ENCODE assay signal across 29 cellular contexts in the genomic region with DNA sequence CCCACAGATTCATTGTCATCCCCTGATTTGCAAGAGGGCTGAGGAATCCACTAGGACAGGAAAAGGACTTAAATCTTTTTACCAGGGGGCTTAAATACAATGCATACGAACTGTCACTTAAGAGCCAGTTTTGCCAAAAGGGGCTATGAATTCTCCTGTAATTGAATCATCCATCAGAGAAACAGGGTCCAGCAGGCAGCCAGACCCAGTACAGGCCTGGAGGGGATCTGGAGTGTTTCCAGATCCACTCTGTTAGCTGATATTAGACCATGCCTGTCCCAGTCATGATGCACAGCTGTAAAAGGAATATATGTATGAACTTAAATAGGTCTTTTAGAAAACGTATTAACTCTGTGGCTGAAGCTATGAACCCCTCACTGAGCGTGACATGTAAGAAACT. TPM values are rescaled to one million over a fixed set of nuclear protein-coding genes. Genes with fewer than 3 reads are reported as not detected.
DNase-seq lines count a peak whose midpoint lies in the region; FAIRE-seq and TF ChIP-seq lines count a peak whose summit lies in the region.
"Had no signal": no experiment of that assay in that cellular context is flagged by ENCODE, and none has a peak within 500 bp of the region (broad histone marks: within the 10 kb centered on the region; RNA-seq: fewer than 3 reads in every experiment).

No MANE protein-coding gene starts in this region.

- H3K4me1 Mint-ChIP-seq in CD8-positive, alpha-beta memory T cell: no peaks in the 10 kb centered on the region
- H3K4me1 Mint-ChIP-seq: memory B cell, naive B cell had no signal

- intact Hi-C loops in esophagus muscularis mucosa (cut with DNase I): no loop called here

- H3K4ac ChIP-seq in mesenchymal stem cell (ENCODE audit: low read depth in 1 of 2, low read length in 2 of 2): peak overlapping the region in 1 of 2 experiments; percentile 81

- POLR2A ChIA-PET in CD8-positive, alpha-beta memory T cell (lab: Charles Lee): no interaction called here

- H3K27ac ChIP-seq in SJCRH30 (peak overlapping the region; percentile 56), mesenchymal stem cell (ENCODE audit: low read length, poor library complexity, severe bottlenecking) (peak overlapping the region; percentile 89), smooth muscle cell (ENCODE audit: low read depth) (peak overlapping the region; percentile 98), esophagus muscularis mucosa (replicated peaks in 1 of 4) (no peak overlapping the region)
- H3K27ac ChIP-seq in CD8-positive, alpha-beta memory T cell (ENCODE audit: low read depth, low read length): no peak overlapping the region
- H3K27ac ChIP-seq: dorsolateral prefrontal cortex, heart right ventricle, KMS-11, VCaP had no signal

- no peaks in the 10 kb centered on the region for H3K36me3 Mint-ChIP-seq in CD8-positive, alpha-beta memory T cell
- H3K36me3 Mint-ChIP-seq: activated naive CD4-positive, alpha-beta T cell treated with anti-CD3 and anti-CD28 coated beads, Interleukin-2, amount 50 U/mL, for 72 hours; memory B cell; naive B cell had no signal

- H3K27me3 ChIP-seq in SJCRH30 (no peaks in the 10 kb centered on the region), mesenchymal stem cell (ENCODE audit: control insufficient read depth in 1 of 2, insufficient read depth in 1 of 2, low read length in 2 of 2) (no peaks in the 10 kb centered on the region), smooth muscle cell (ENCODE audit: low read depth) (no peaks in the 10 kb centered on the region), esophagus muscularis mucosa (no peaks in the 10 kb centered on the region)
- no peaks in the 10 kb centered on the region for H3K27me3 ChIP-seq in CD8-positive, alpha-beta memory T cell (ENCODE audit: insufficient read depth, low read length, poor library complexity, severe bottlenecking)
- H3K27me3 ChIP-seq: dorsolateral prefrontal cortex, heart right ventricle had no signal

- H2BK120ac ChIP-seq in mesenchymal stem cell (ENCODE audit: low read depth, low read length): no peak overlapping the region

- no peak overlapping the region for H4K8ac ChIP-seq in mesenchymal stem cell (ENCODE audit: low read length)

- H3K18ac ChIP-seq in mesenchymal stem cell (ENCODE audit: low read depth in 1 of 2, low read length in 2 of 2): peak overlapping the region; percentile 3 to 58

- H3F3A ChIP-seq in smooth muscle cell (ENCODE audit: low read depth): peaks cover 21% of the 10 kb centered on the region

- H3K27ac Mint-ChIP-seq in CD8-positive, alpha-beta memory T cell: no peak overlapping the region
- H3K27ac Mint-ChIP-seq: activated CD4-positive, alpha-beta T cell treated with anti-CD3 and anti-CD28 coated beads, Interleukin-2, amount 10 ng/mL, durations not matched to agents 7 days and 5 days; activated naive CD4-positive, alpha-beta T cell treated with anti-CD3 and anti-CD28 coated beads, Interleukin-2, amount 50 U/mL, for 72 hours; activated T-helper 17 cell treated with anti-CD3 and anti-CD28 coated beads, Interleukin-2, amount 50 U/mL, for 72 hours; CD4-positive, alpha-beta T cell; H9; memory B cell; naive B cell had no signal

- peak overlapping the region; percentile 8 for H4K91ac ChIP-seq in mesenchymal stem cell (ENCODE audit: low read length)

- H2BK12ac ChIP-seq in mesenchymal stem cell (ENCODE audit: low read length in 2 of 2): peak overlapping the region; percentile 60 to 76

- H3K79me1 ChIP-seq in mesenchymal stem cell (replicated peaks; ENCODE audit: low read length, poor library complexity, severe bottlenecking): no peaks in the 10 kb centered on the region

- H2BK5ac ChIP-seq in mesenchymal stem cell (ENCODE audit: low read depth, low read length, poor library complexity, severe bottlenecking): peak overlapping the region; percentile 58

- H3K4me3 ChIP-seq in SJCRH30 (no peak overlapping the region), mesenchymal stem cell (ENCODE audit: insufficient read depth in 1 of 2, low read depth in 1 of 2, low read length in 2 of 2) (no peak overlapping the region), smooth muscle cell (no peak overlapping the region), esophagus muscularis mucosa (no peak overlapping the region)
- H3K4me3 ChIP-seq in CD8-positive, alpha-beta memory T cell (ENCODE audit: low read length): no peak overlapping the region
- H3K4me3 ChIP-seq: dorsolateral prefrontal cortex, heart right ventricle had no signal

- TF ChIP-seq EP300 in esophagus muscularis mucosa (IDR thresholded peaks at IDR 0.05): no peak

- no peaks in the 10 kb centered on the region for H4K20me1 ChIP-seq in smooth muscle cell (ENCODE audit: low read depth)

- TF ChIP-seq CTCF in smooth muscle cell (IDR thresholded peaks at IDR 0.05; ENCODE audit: borderline replicate concordance, insufficient read depth, poor library complexity, severe bottlenecking): no peak
- no peak for TF ChIP-seq CTCF in esophagus muscularis mucosa (IDR thresholded peaks at IDR 0.05)

- CTCF ChIA-PET in CD8-positive, alpha-beta memory T cell (lab: Charles Lee): no interaction called here

- H3K4me2 ChIP-seq in mesenchymal stem cell (ENCODE audit: low read length, poor library complexity, severe bottlenecking) (no peak overlapping the region), smooth muscle cell (peak overlapping the region; percentile 33)
- H3K4me2 ChIP-seq: KMS-11 had no signal

- H2BK15ac ChIP-seq in mesenchymal stem cell (ENCODE audit: low read depth, poor library complexity, severe bottlenecking): no peak overlapping the region

- H3K36me3 ChIP-seq in SJCRH30 (no peaks in the 10 kb centered on the region), mesenchymal stem cell (ENCODE audit: control insufficient read depth in 1 of 2, insufficient read depth in 2 of 2, low read depth in 1 of 2, low read length in 2 of 2) (no peaks in the 10 kb centered on the region), smooth muscle cell (ENCODE audit: low read depth) (no peaks in the 10 kb centered on the region), esophagus muscularis mucosa (no peaks in the 10 kb centered on the region)
- H3K36me3 ChIP-seq in CD8-positive, alpha-beta memory T cell (ENCODE audit: insufficient read depth, low read length): no peaks in the 10 kb centered on the region
- H3K36me3 ChIP-seq: heart right ventricle had no signal

- H2AFZ ChIP-seq in mesenchymal stem cell (ENCODE audit: low read depth, low read length): no peak overlapping the region
- no peak overlapping the region for H2AFZ ChIP-seq in smooth muscle cell (ENCODE audit: low read depth)

- TF ChIP-seq POLR2A in H54 (IDR thresholded peaks at IDR 0.05; ENCODE audit: low read depth, low read length) (no peak), esophagus muscularis mucosa (IDR thresholded peaks at IDR 0.05; ENCODE audit: low read depth) (no peak)

- H3K79me2 ChIP-seq in smooth muscle cell (ENCODE audit: low read depth): no peaks in the 10 kb centered on the region

- H3K14ac ChIP-seq in mesenchymal stem cell (ENCODE audit: low read length in 2 of 2): no peak overlapping the region

- no peak overlapping the region for H3K23ac ChIP-seq in mesenchymal stem cell (ENCODE audit: low read length in 2 of 2)

- FAIRE-seq in H54 (lab: Jason Lieb, UNC): no peak
- FAIRE-seq: GM18507 had no signal

- H3K4me3 Mint-ChIP-seq in CD8-positive, alpha-beta memory T cell: no peak overlapping the region
- H3K4me3 Mint-ChIP-seq: activated CD4-positive, alpha-beta T cell treated with anti-CD3 and anti-CD28 coated beads, Interleukin-2, amount 10 ng/mL, durations not matched to agents 7 days and 5 days; activated T-helper 17 cell treated with anti-CD3 and anti-CD28 coated beads, Interleukin-2, amount 50 U/mL, for 72 hours; CD4-positive, alpha-beta T cell; H9; memory B cell; naive B cell had no signal

- H3K4me1 ChIP-seq in SJCRH30 (peaks cover 49% of the 10 kb centered on the region), mesenchymal stem cell (ENCODE audit: control insufficient read depth, insufficient read depth, low read depth, low read length) (peaks cover 20% of the 10 kb centered on the region), smooth muscle cell (ENCODE audit: low read depth) (peaks cover 16% of the 10 kb centered on the region), esophagus muscularis mucosa (peaks cover 12 to 35% (median 30%) of the 10 kb centered on the region in 4 donors)
- no peaks in the 10 kb centered on the region for H3K4me1 ChIP-seq in CD8-positive, alpha-beta memory T cell (ENCODE audit: insufficient read depth, low read length)

- H3K9me3 Mint-ChIP-seq in CD8-positive, alpha-beta memory T cell: no peaks in the 10 kb centered on the region
- H3K9me3 Mint-ChIP-seq: activated CD4-positive, alpha-beta T cell treated with anti-CD3 and anti-CD28 coated beads, Interleukin-2, amount 10 ng/mL, durations not matched to agents 7 days and 5 days; activated naive CD4-positive, alpha-beta T cell treated with anti-CD3 and anti-CD28 coated beads, Interleukin-2, amount 50 U/mL, for 72 hours; activated T-helper 17 cell treated with anti-CD3 and anti-CD28 coated beads, Interleukin-2, amount 50 U/mL, for 72 hours; CD4-positive, alpha-beta T cell; H9; memory B cell had no signal

- peak overlapping the region; percentile 99 for H2AK5ac ChIP-seq in mesenchymal stem cell (ENCODE audit: low read length, severe bottlenecking)

- H3K9ac ChIP-seq in mesenchymal stem cell (ENCODE audit: low read length) (no peak overlapping the region), smooth muscle cell (ENCODE audit: low read depth) (no peak overlapping the region)
- H3K9ac ChIP-seq: KMS-11 had no signal

- DNase-seq in ELF-1 (ENCODE audit: low read depth, low spot score): peak; percentile 72
- peak in 1 of 2 experiments; percentile 54 for DNase-seq in SJCRH30
- DNase-seq in mesenchymal stem cell: peak; percentile 28
- DNase-seq in smooth muscle cell (lab: John Stamatoyannopoulos, UW; ENCODE audit: unreplicated experiment): no peak
- no peak for DNase-seq in H54 (ENCODE audit: insufficient read length, low spot score)
- no peak for DNase-seq in esophagus muscularis mucosa (ENCODE audit: extremely low spot score)
- DNase-seq in CD8-positive, alpha-beta memory T cell: no peak
- DNase-seq: activated CD4-positive, alpha-beta T cell treated with anti-CD3 and anti-CD28 coated beads, Interleukin-2, amount 10 ng/mL, durations not matched to agents 7 days and 5 days; anterior cingulate cortex; CD4-positive, alpha-beta T cell; DMS 273 treated with DMSO at 0.1 percent for 48 hours; dorsolateral prefrontal cortex; GF-D8; H9; heart right ventricle; left cardiac atrium; naive B cell; NCI-H1694; NCI-H510A treated with DMSO at 0.1 percent for 48 hours; RPMI8226; stimulated activated CD4-positive, alpha-beta T cell treated with anti-CD3 and anti-CD28 coated beads, Interleukin-12 subunit alpha, Interleukin-12 subunit beta, amount 100 ng/mL, for 4 hours; stimulated activated CD4-positive, alpha-beta T cell treated with anti-CD3 and anti-CD28 coated beads, Interleukin-4, amount 100 ng/mL, for 24 hours; stimulated activated naive CD4-positive, alpha-beta T cell treated with Interleukin-2 at 50 U/mL for 16 hours had no signal

- H3K9me3 ChIP-seq in SJCRH30 (replicated peaks) (no peaks in the 10 kb centered on the region; the same call in 1 of the 2 replicates), mesenchymal stem cell (ENCODE audit: control insufficient read depth, low read length) (no peaks in the 10 kb centered on the region), smooth muscle cell (replicated peaks; ENCODE audit: low read depth) (no peaks in the 10 kb centered on the region), esophagus muscularis mucosa (no peaks in the 10 kb centered on the region)
- H3K9me3 ChIP-seq in CD8-positive, alpha-beta memory T cell (ENCODE audit: low read length): no peaks in the 10 kb centered on the region
- H3K9me3 ChIP-seq: heart right ventricle had no signal

- WGBS in mesenchymal stem cell: 45% methylated on average over 3 of the region's 3 CpGs
- 30% methylated on average over 3 of the region's 3 CpGs for WGBS in smooth muscle cell (ENCODE audit: low lambda C conversion rate)
- WGBS in esophagus muscularis mucosa: 75% methylated on average over 3 of the region's 3 CpGs

- peaks cover 8 to 16% of the 10 kb centered on the region in 2 donors for H3K27me3 Mint-ChIP-seq in CD8-positive, alpha-beta memory T cell

RNA-seq across cellular contexts. Expression of gene PRSS23, which starts 53.8 kb away (rescaled TPM):
- 1.4 and 1.5 TPM in 2 replicates for total RNA-seq in SJCRH30 (2014; rRNA removed; shearing (Covaris generic))
- 324 TPM for polyA plus RNA-seq in mesenchymal stem cell (2013, experiment 1 of 2)
- 337 TPM for polyA plus RNA-seq in mesenchymal stem cell (2013, experiment 2 of 2)
- total RNA-seq in smooth muscle cell: 123 and 132 TPM in 2 replicates
- 156 and 223 TPM in 2 replicates for polyA plus RNA-seq in smooth muscle cell
- 10 to 100 TPM; 33.4 to 68.8 (median 46.4) TPM for total RNA-seq in esophagus muscularis mucosa
- 1 to 10 TPM; 4.0 to 4.9 TPM for total RNA-seq in CD8-positive, alpha-beta memory T cell
- polyA plus RNA-seq in CD8-positive, alpha-beta memory T cell: 13.3 TPM

Comparison
In these comparisons a context has a peak if more than half of its experiments do, and no peak if none do; other contexts are left out.
1. DNase-seq: peak in ELF-1 (single experiment) and mesenchymal stem cell (single experiment); none in smooth muscle cell (single experiment), H54 (single experiment), esophagus muscularis mucosa (single experiment) and CD8-positive, alpha-beta memory T cell (0 of 5).
2. H3K27ac ChIP-seq: peak in SJCRH30 (single experiment), mesenchymal stem cell (single experiment) and smooth muscle cell (single experiment); none in esophagus muscularis mucosa (0 of 4) and CD8-positive, alpha-beta memory T cell (single experiment).
3. RNA of gene PRSS23, which starts 53.8 kb away (total RNA-seq): 123 to 132 TPM in smooth muscle cell and 33.4 to 68.8 TPM in esophagus muscularis mucosa; 4.0 to 4.9 TPM in CD8-positive, alpha-beta memory T cell and 1.4 to 1.5 TPM in SJCRH30; every median in the first group is over 4 times any median in the second.